Comparison of ENCODE assay signal across 8 cellular contexts in the genomic region with DNA sequence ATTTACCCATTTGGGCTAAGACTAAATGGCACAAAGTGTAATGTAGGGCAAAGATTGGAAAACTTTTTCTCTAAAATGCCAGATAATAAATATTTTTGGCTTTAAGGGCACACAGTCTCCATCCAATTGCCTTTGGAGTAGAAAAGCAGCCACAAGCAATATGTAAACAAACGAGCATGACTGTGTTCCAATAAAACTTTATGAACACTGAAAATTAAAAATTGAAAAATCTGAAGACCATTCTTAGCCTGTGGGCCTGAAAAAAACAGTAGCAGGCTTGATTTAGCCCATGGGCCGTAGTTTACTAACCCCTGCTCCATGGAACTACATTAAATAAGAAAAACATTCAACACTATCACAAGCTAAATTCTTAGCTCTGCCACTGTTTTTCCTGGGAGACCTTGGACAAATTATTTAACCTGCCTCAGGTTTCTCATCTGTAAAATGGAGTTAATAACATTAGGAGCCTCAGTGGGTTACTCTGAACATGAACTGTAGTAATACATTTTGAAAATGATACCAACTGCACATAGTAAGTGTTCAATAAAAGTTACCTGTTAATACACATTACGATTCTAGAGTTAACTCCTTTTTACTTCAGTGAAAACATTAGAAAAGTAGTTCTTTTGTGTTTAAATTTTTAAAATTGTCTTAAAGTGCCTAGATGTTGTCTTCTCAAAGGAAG. TPM values are rescaled to one million over a fixed set of nuclear protein-coding genes. Genes with fewer than 3 reads are reported as not detected.
DNase-seq lines count a peak whose midpoint lies in the region; ATAC-seq and TF ChIP-seq lines count a peak whose summit lies in the region.

No MANE protein-coding gene starts in this region.

- H3K36me3 ChIP-seq in Panc1 (ENCODE audit: control insufficient read depth, insufficient read depth, low read length), result no peaks in the 10 kb centered on the region
- no peaks in the 10 kb centered on the region for H3K36me3 ChIP-seq in esophagus muscularis mucosa
- no peaks in the 10 kb centered on the region for H3K36me3 ChIP-seq in gastrocnemius medialis

- H3K9me3 ChIP-seq in Panc1 (ENCODE audit: control insufficient read depth, insufficient read depth, low read depth, low read length) (no peaks in the 10 kb centered on the region), esophagus muscularis mucosa (no peaks in the 10 kb centered on the region), gastrocnemius medialis (no peaks in the 10 kb centered on the region)

- no peak for TF ChIP-seq CTCF in GM12864 (IDR thresholded peaks at IDR 0.05; ENCODE audit: low read depth, low read length, missing control alignments)
- no peak for TF ChIP-seq CTCF in Panc1 (IDR thresholded peaks at IDR 0.05)
- TF ChIP-seq CTCF in esophagus muscularis mucosa (IDR thresholded peaks at IDR 0.05), result no peak
- TF ChIP-seq CTCF in gastrocnemius medialis (IDR thresholded peaks at IDR 0.05 in 4 of 5, conservative IDR thresholded peaks at IDR 0.05 in 1 of 5), result no peak

- peak overlapping the region; percentile 77 for H3K4me3 ChIP-seq in GM12864 (ENCODE audit: low read depth, low read length)
- peak overlapping the region; percentile 84 to 95 for H3K4me3 ChIP-seq in Panc1 (ENCODE audit: low read depth in 2 of 2, low read length in 2 of 2)
- peak overlapping the region; percentile 75 to 97 (median 92) for H3K4me3 ChIP-seq in esophagus muscularis mucosa
- peak overlapping the region; percentile 62 to 73 (median 70) for H3K4me3 ChIP-seq in gastrocnemius medialis

- intact Hi-C loops in Panc1 (cut with micrococcal nuclease; ENCODE audit: unreplicated experiment), result no loop called here
- intact Hi-C loops in esophagus muscularis mucosa (cut with DNase I), result no loop called here
- intact Hi-C loops in gastrocnemius medialis (cut with DNase I; ENCODE audit: low total_unique reads), result no loop called here
- intact Hi-C loops in left colon (cut with DNase I, micrococcal nuclease), result no loop called here

- no peak for ATAC-seq in Panc1
- ATAC-seq in gastrocnemius medialis, result no peak
- ATAC-seq in left colon, result no peak

- CTCF ChIA-PET in Panc1 (lab: Charles Lee), result interaction anchor here (0.6 kb wide), 1 partner anchor 1099 kb away, joined by 3 read pairs; no protein-coding TSS in a partner anchor

- in situ Hi-C loops in Panc1 (cut with HindIII; ENCODE audit: low pct_unique_long_range_greater_than_20kb, low sequenced_read_pairs) (no loop called here), gastrocnemius medialis (cut with MboI; ENCODE audit: low sequenced_read_pairs in 4 of 4) (loop anchor here in 1 of 4 donors (25.0 kb wide), 1 partner anchor 305 kb away; no protein-coding TSS in a partner anchor)

- WGBS in esophagus muscularis mucosa, result 75% methylated on average over 3 of the region's 3 CpGs

- no peaks in the 10 kb centered on the region for H3K27me3 ChIP-seq in Panc1 (ENCODE audit: control insufficient read depth, insufficient read depth, low read length)
- no peaks in the 10 kb centered on the region for H3K27me3 ChIP-seq in esophagus muscularis mucosa
- no peaks in the 10 kb centered on the region for H3K27me3 ChIP-seq in gastrocnemius medialis

- POLR2A ChIA-PET in Panc1 (lab: Charles Lee), result no interaction called here

- DNase-seq in GM12864 (ENCODE audit: low read depth) (no peak), Panc1 (ENCODE audit: low read depth, low spot score) (no peak), esophagus muscularis mucosa (ENCODE audit: extremely low spot score) (no peak), gastrocnemius medialis (no peak), amniotic stem cell (lab: John Stamatoyannopoulos, UW) (no peak), left colon (no peak), KG1 (lab: John Stamatoyannopoulos, UW) (no peak), NCI-H345 (lab: John Stamatoyannopoulos, UW) (no peak)

- no peak for TF ChIP-seq EP300 in esophagus muscularis mucosa (IDR thresholded peaks at IDR 0.05)

- H3K4me1 ChIP-seq in Panc1 (ENCODE audit: control insufficient read depth, insufficient read depth, low read length), result peaks cover 6% of the 10 kb centered on the region
- H3K4me1 ChIP-seq in esophagus muscularis mucosa, result peaks cover 5 to 44% (median 40%) of the 10 kb centered on the region in 4 donors
- H3K4me1 ChIP-seq in gastrocnemius medialis, result no peaks in the 10 kb centered on the region

- TF ChIP-seq POLR2A in esophagus muscularis mucosa (IDR thresholded peaks at IDR 0.05; ENCODE audit: low read depth), result no peak
- no peak for TF ChIP-seq POLR2A in gastrocnemius medialis (IDR thresholded peaks at IDR 0.05)

- H3K27ac ChIP-seq in Panc1 (ENCODE audit: low read length), result peak overlapping the region; percentile 78
- H3K27ac ChIP-seq in esophagus muscularis mucosa (replicated peaks in 1 of 4), result peak overlapping the region; percentile 83 to 92 (median 90)
- peak overlapping the region in 2 of 4 donors; percentile 66 to 77 for H3K27ac ChIP-seq in gastrocnemius medialis

- TSS peak; percentile 67 for BruUV-seq in Panc1 (replicated peaks; lab: Mats Ljungman, UMichigan)

RNA-seq across cellular contexts. Expression of a gene that starts 1.3 kb away (rescaled TPM):
- total RNA-seq in Panc1 (2021; ENCODE audit: unreplicated experiment) (15.4 TPM), esophagus muscularis mucosa (10 to 100 TPM in 2 of 4 donors, 1 to 10 TPM in 2; 8.6 to 12.9 (median 10.6) TPM), gastrocnemius medialis (1 to 10 TPM in 3 of 4 donors, under 1 TPM in 1; 0.97 to 5.4 (median 1.7) TPM), left colon (10 to 100 TPM; 19.1 to 20.0 TPM)
- polyA plus RNA-seq in Panc1 (2012; ENCODE audit: insufficient read length), result 5.7 TPM

RNA-seq across cellular contexts. Expression of a gene that starts 26.7 kb away (rescaled TPM):
- total RNA-seq in Panc1 (2021; ENCODE audit: unreplicated experiment) (21.3 TPM), esophagus muscularis mucosa (10 to 100 TPM in 1 of 4 donors, 1 to 10 TPM in 3; 5.4 to 34.3 (median 8.2) TPM), gastrocnemius medialis (10 to 100 TPM in 1 of 4 donors, 1 to 10 TPM in 3; 3.7 to 12.0 (median 6.2) TPM), left colon (10 to 100 TPM; 25.6 to 28.1 TPM)
- polyA plus RNA-seq in Panc1 (2012; ENCODE audit: insufficient read length), result 21.4 TPM
